In the genomic region with DNA sequence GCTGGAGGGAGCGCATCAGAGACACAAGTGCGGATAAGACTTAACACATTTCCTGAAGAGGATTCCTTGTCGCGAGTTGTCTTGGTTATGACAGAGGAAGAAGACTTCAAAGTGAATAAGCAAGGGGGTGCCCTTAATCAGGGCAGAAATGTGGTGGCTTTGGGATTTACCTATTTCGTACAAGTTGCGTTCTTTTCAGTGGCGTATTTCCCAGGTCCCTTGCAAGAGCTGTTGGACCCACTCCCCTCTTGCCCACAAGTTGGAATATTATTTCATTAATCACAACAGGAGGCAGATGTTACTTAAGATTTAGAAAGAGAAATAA, we compare ENCODE assay signal across 8 cellular contexts.
DNase-seq lines count a peak whose midpoint lies in the region; ATAC-seq and TF ChIP-seq lines count a peak whose summit lies in the region.

No MANE protein-coding gene starts in this region.

- POLR2A ChIA-PET in RWPE1 (lab: Yijun Ruan, JAX; ENCODE audit: low non-redundant PET), result no interaction called here

- H3K27me3 ChIP-seq in gastroesophageal sphincter, result no peaks in the 10 kb centered on the region
- no peaks in the 10 kb centered on the region for H3K27me3 ChIP-seq in gastrocnemius medialis

- TF ChIP-seq POLR2A in gastroesophageal sphincter (IDR thresholded peaks at IDR 0.05) (no peak), gastrocnemius medialis (IDR thresholded peaks at IDR 0.05) (no peak)

- H3K4me3 ChIP-seq in gastroesophageal sphincter (peak overlapping the region; percentile 62 to 70), gastrocnemius medialis (peak overlapping the region; percentile 67 to 88 (median 86))

- 7% methylated on average over 6 to 7 of the region's 7 CpGs for WGBS in gastroesophageal sphincter (ENCODE audit: low coverage in 1 of 2), 2 donors

- H3K4me1 ChIP-seq in gastroesophageal sphincter (peaks cover 0 to 10% (median 4%) of the 10 kb centered on the region in 3 donors), gastrocnemius medialis (peaks cover 9 to 13% of the 10 kb centered on the region in 2 donors)

- in situ Hi-C loops in gastrocnemius medialis (cut with MboI; ENCODE audit: low sequenced_read_pairs in 4 of 4), result no loop called here

- ATAC-seq in GM19035 (IDR thresholded peaks at IDR 0.05; ENCODE audit: unreplicated experiment), result peak; percentile 17
- no peak for ATAC-seq in gastroesophageal sphincter
- peak in 1 of 2 donors; percentile 18 for ATAC-seq in gastrocnemius medialis
- ATAC-seq in HG03095 (IDR thresholded peaks at IDR 0.05; ENCODE audit: unreplicated experiment), result no peak
- no peak for ATAC-seq in GM19452 (IDR thresholded peaks at IDR 0.05; ENCODE audit: unreplicated experiment)
- ATAC-seq in left colon, result no peak

- no peak for TF ChIP-seq EP300 in gastroesophageal sphincter (IDR thresholded peaks at IDR 0.05)

- intact Hi-C loops in gastrocnemius medialis (cut with DNase I; ENCODE audit: low total_unique reads), result loop anchor here (1.0 to 2.0 kb wide), 3 partner anchors 15 to 122 kb away; a partner anchor contains a TSS
- intact Hi-C loops in left colon (cut with DNase I, micrococcal nuclease), result no loop called here

- DNase-seq in RWPE1 (ENCODE audit: low spot score) (no peak), gastrocnemius medialis (no peak), NAMALWA (ENCODE audit: low spot score) (no peak), left colon (no peak)

- TF ChIP-seq CTCF in RWPE1 (conservative IDR thresholded peaks at IDR 0.05; ENCODE audit: low read depth) (0 out of 2 replicates have a peak, but pooled peaks have one; percentile 6), gastroesophageal sphincter (IDR thresholded peaks at IDR 0.05) (no peak), gastrocnemius medialis (IDR thresholded peaks at IDR 0.05 in 4 of 5, conservative IDR thresholded peaks at IDR 0.05 in 1 of 5) (no peak)

- H3K36me3 ChIP-seq in gastroesophageal sphincter (no peaks in the 10 kb centered on the region), gastrocnemius medialis (no peaks in the 10 kb centered on the region)

- H3K9me3 ChIP-seq in gastroesophageal sphincter (no peaks in the 10 kb centered on the region), gastrocnemius medialis (no peaks in the 10 kb centered on the region)

- H3K27ac ChIP-seq in RWPE1 (no peak overlapping the region), gastroesophageal sphincter (peak overlapping the region; percentile 74 to 97 (median 94)), gastrocnemius medialis (peak overlapping the region; percentile 90 to 98 (median 94))

- CTCF ChIA-PET in RWPE1 (lab: Yijun Ruan, JAX), result interaction anchor here (0.6 kb wide), 1 partner anchor 56 kb away, joined by 3 read pairs; no protein-coding TSS in a partner anchor
